In genomic region chr12:25110260-25110659, GRCh38 we compare ENCODE assay signal across 27 cellular contexts.
"Had no signal": no experiment of that assay in that cellular context is flagged by ENCODE, and none has a peak within 500 bp of the region (broad histone marks: within the 10 kb centered on the region; RNA-seq: fewer than 3 reads in every experiment).

No MANE protein-coding gene starts in this region.

- H3K4me3 ChIP-seq: coronary artery, dorsolateral prefrontal cortex, gastrocnemius medialis, left ventricle myocardium inferior, lung, mucosa of descending colon, right atrium auricular region, testis, transverse colon had no signal

- H3K4me1 Mint-ChIP-seq: neural crest cell had no signal

- ATAC-seq: effector memory CD8-positive, alpha-beta T cell; gastrocnemius medialis; mucosa of descending colon; stimulated activated naive CD8-positive, alpha-beta T cell treated with anti-CD3 and anti-CD28 coated beads, Interleukin-15, Interleukin-2, amounts not matched to agents 100 U/mL and 50 U/mL, for 24 hours had no signal

- H3K27ac ChIP-seq: brain microvascular endothelial cell, coronary artery, dorsolateral prefrontal cortex, gastrocnemius medialis, left ventricle myocardium inferior, right atrium auricular region, testis, transverse colon, WERI-Rb-1 had no signal

- H3K36me3 ChIP-seq: brain microvascular endothelial cell, gastrocnemius medialis, right atrium auricular region, transverse colon, WERI-Rb-1 had no signal

- H3K27me3 Mint-ChIP-seq: activated CD4-positive, alpha-beta memory T cell treated with anti-CD3 and anti-CD28 coated beads for 36 hours; activated CD4-positive, alpha-beta T cell treated with anti-CD3 and anti-CD28 coated beads, Interleukin-2, amount 10 ng/mL, durations not matched to agents 24 days and 14 days; effector memory CD8-positive, alpha-beta T cell had no signal

- H3K4me3 Mint-ChIP-seq: activated CD4-positive, alpha-beta memory T cell treated with anti-CD3 and anti-CD28 coated beads for 36 hours; activated CD4-positive, alpha-beta T cell treated with anti-CD3 and anti-CD28 coated beads, Interleukin-2, amount 10 ng/mL, durations not matched to agents 24 days and 14 days; effector memory CD8-positive, alpha-beta T cell; neural crest cell had no signal

- H3K27ac Mint-ChIP-seq: activated CD4-positive, alpha-beta memory T cell treated with anti-CD3 and anti-CD28 coated beads for 36 hours; activated CD4-positive, alpha-beta T cell treated with anti-CD3 and anti-CD28 coated beads, Interleukin-2, amount 10 ng/mL, durations not matched to agents 24 days and 14 days; effector memory CD8-positive, alpha-beta T cell had no signal

- H3K9me3 Mint-ChIP-seq: activated CD4-positive, alpha-beta memory T cell treated with anti-CD3 and anti-CD28 coated beads for 36 hours; activated CD4-positive, alpha-beta T cell treated with anti-CD3 and anti-CD28 coated beads, Interleukin-2, amount 10 ng/mL, durations not matched to agents 24 days and 14 days; neural crest cell had no signal

- DNase-seq: activated CD4-positive, alpha-beta memory T cell treated with anti-CD3 and anti-CD28 coated beads for 36 hours; activated CD4-positive, alpha-beta T cell treated with anti-CD3 and anti-CD28 coated beads, Interleukin-2, amount 10 ng/mL, durations not matched to agents 24 days and 14 days; activated CD4-positive, CD25-positive, alpha-beta regulatory T cell treated with anti-CD3 and anti-CD28 coated beads, Interleukin-2, amount 50 U/mL, for 72 hours; activated CD8-positive, alpha-beta memory T cell treated with anti-CD3 and anti-CD28 coated beads, Interleukin-2, amount 50 U/mL, for 4 hours; activated gamma-delta T cell treated with Interleukin-2 at 50 U/mL for 16 hours; activated naive CD4-positive, alpha-beta T cell treated with anti-CD3 and anti-CD28 coated beads, Interleukin-2, amount 50 U/mL, for 16 hours; activated T-cell treated with anti-CD3 and anti-CD28 coated beads, Interleukin-2, amount 50 U/mL, for 1 hour; amniotic stem cell; brain microvascular endothelial cell; dorsolateral prefrontal cortex; effector memory CD8-positive, alpha-beta T cell; erythroblast; gastrocnemius medialis; glutamatergic neuron; islet precursor cell; left ventricle myocardium inferior; mucosa of descending colon; occipital lobe; stimulated activated naive CD8-positive, alpha-beta T cell treated with anti-CD3 and anti-CD28 coated beads, Interleukin-15, Interleukin-2, amounts not matched to agents 100 U/mL and 50 U/mL, for 24 hours; T-helper 9 cell; testis; transverse colon; WERI-Rb-1 had no signal

- H3K4me1 ChIP-seq: gastrocnemius medialis, left ventricle myocardium inferior, right atrium auricular region, testis, transverse colon had no signal

- H3K9me3 ChIP-seq: gastrocnemius medialis, left ventricle myocardium inferior, mucosa of descending colon, right atrium auricular region, testis, transverse colon had no signal
